In the genomic region with DNA sequence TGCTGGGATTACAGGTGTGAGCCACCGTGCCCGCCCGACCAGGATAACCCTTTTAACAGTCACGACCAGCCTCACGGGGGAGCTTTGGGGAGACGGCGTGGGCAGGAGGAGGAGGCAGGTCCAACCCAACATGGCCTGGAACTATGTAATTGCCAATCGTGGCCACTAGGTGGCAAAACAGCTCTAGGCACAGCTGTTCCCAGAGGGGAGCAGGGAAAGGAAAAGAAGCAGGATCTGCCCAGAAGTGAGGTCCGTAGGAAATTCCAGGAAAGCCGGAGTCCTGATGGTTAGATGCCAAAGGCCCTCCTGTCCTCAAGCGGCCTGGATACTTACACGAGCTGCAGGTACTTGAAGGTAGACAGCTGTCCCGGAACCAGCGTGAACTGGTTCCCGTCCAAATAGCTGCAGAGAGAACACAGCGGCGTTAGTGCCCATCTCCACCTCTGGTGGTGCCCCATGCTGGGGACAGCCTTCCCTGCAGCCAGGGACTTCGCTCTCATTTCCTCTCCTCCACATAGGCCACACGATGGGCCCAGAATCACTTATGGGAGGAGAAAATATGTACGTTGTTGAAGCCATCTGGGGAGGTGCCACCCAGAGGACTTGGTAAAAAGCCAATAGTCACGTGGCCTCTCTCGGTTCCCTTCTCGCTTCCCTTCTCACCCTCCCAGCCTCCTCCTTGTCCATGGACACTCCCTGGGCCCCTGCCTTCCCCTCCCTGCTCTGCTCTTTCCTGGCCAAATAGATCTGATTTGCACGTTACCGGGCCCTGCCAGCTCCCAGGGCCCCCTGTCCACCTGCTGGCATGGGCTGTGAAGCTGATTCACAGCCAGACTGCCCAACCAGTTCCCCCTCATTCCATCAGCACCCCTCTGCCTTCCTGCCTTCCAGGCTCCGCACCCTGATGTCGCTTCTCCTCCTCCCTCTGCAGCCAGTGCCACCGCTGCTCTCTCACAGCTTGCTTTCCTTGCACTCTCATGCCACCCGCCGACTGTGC, we compare ENCODE assay signal across 8 cellular contexts.
DNase-seq lines count a peak whose midpoint lies in the region; ATAC-seq and TF ChIP-seq lines count a peak whose summit lies in the region.

No MANE protein-coding gene starts in this region.

- TF ChIP-seq CTCF in HFF-Myc (IDR thresholded peaks at IDR 0.05; ENCODE audit: low read depth, low read length, missing control alignments): peak; percentile 93
- TF ChIP-seq CTCF in ascending aorta (IDR thresholded peaks at IDR 0.05): peak; percentile 78 to 90 (median 87)
- TF ChIP-seq CTCF in sigmoid colon (IDR thresholded peaks at IDR 0.05): peak; percentile 73 to 86 (median 80)

- TF ChIP-seq POLR2A in sigmoid colon (IDR thresholded peaks at IDR 0.05): no peak

- H3K4me1 Mint-ChIP-seq in T-helper 1 cell treated with Interleukin-12 subunit alpha and Interleukin-12 subunit beta and Interleukin-4 antibody, amounts not matched to agents 30 μg/mL and 1 μg/mL, for 36 hours (ENCODE audit: low read depth): peaks cover 8% of the 10 kb centered on the region

- H3K36me3 ChIP-seq in ascending aorta (no peaks in the 10 kb centered on the region), sigmoid colon (no peaks in the 10 kb centered on the region)

- DNase-seq in EH (ENCODE audit: low read depth): peak; percentile 80
- no peak for DNase-seq in HFF-Myc (ENCODE audit: extremely low read depth, low read depth)
- peak; percentile 26 for DNase-seq in NCI-H1436 treated with DMSO at 0.1 percent for 48 hours (lab: John Stamatoyannopoulos, UW)
- peak in 1 of 2 donors; percentile 87 for DNase-seq in ascending aorta (ENCODE audit: low spot score in 2 of 2)
- DNase-seq in hypothalamus (lab: John Stamatoyannopoulos, UW): peak in 49 of 51 donors; percentile 5 to 83 (median 52)
- DNase-seq in sigmoid colon: peak; percentile 88

- H3K27me3 Mint-ChIP-seq in T-helper 1 cell treated with Interleukin-12 subunit alpha and Interleukin-12 subunit beta and Interleukin-4 antibody, amounts not matched to agents 30 μg/mL and 1 μg/mL, for 36 hours (ENCODE audit: low read depth): peaks cover 5% of the 10 kb centered on the region

- H3K27ac Mint-ChIP-seq in T-helper 1 cell treated with Interleukin-12 subunit alpha and Interleukin-12 subunit beta and Interleukin-4 antibody, amounts not matched to agents 30 μg/mL and 1 μg/mL, for 36 hours: no peak overlapping the region

- H3K4me3 ChIP-seq in HFF-Myc (replicated peaks; ENCODE audit: low read depth, low read length): peak overlapping the region; percentile 31
- H3K4me3 ChIP-seq in ascending aorta: peak overlapping the region; percentile 44 to 63
- peak overlapping the region in 3 of 4 donors; percentile 27 to 49 (median 48) for H3K4me3 ChIP-seq in sigmoid colon

- H3K4me3 Mint-ChIP-seq in T-helper 1 cell treated with Interleukin-12 subunit alpha and Interleukin-12 subunit beta and Interleukin-4 antibody, amounts not matched to agents 30 μg/mL and 1 μg/mL, for 36 hours: peak overlapping the region; percentile 33

- no peak for ATAC-seq in HG02852 (IDR thresholded peaks at IDR 0.05; ENCODE audit: unreplicated experiment)

- 11 to 24% methylated on average over 30 of the region's 30 CpGs for WGBS in sigmoid colon, 2 donors

- TF ChIP-seq EP300 in sigmoid colon (IDR thresholded peaks at IDR 0.05): no peak

- intact Hi-C loops in ascending aorta (cut with DNase I): loop anchor here (5.0 kb wide), 1 partner anchor 125 kb away; no protein-coding TSS in a partner anchor
- intact Hi-C loops in sigmoid colon (cut with DNase I): loop anchor here (5.0 kb wide), 1 partner anchor 660 kb away; no protein-coding TSS in a partner anchor

- H3K9me3 ChIP-seq in ascending aorta: no peaks in the 10 kb centered on the region
- H3K9me3 ChIP-seq in sigmoid colon: no peaks in the 10 kb centered on the region

- H3K27ac ChIP-seq in ascending aorta (no peak overlapping the region), sigmoid colon (peak overlapping the region in 2 of 4 donors; percentile 10 to 39)

- no peaks in the 10 kb centered on the region for H3K27me3 ChIP-seq in ascending aorta
- H3K27me3 ChIP-seq in sigmoid colon: no peaks in the 10 kb centered on the region

- no peaks in the 10 kb centered on the region for H3K4me1 ChIP-seq in ascending aorta
- H3K4me1 ChIP-seq in sigmoid colon: peaks cover 0 to 12% (median 9%) of the 10 kb centered on the region in 4 donors

- no peaks in the 10 kb centered on the region for H3K9me3 Mint-ChIP-seq in T-helper 1 cell treated with Interleukin-12 subunit alpha and Interleukin-12 subunit beta and Interleukin-4 antibody, amounts not matched to agents 30 μg/mL and 1 μg/mL, for 36 hours

- H3K36me3 Mint-ChIP-seq in T-helper 1 cell treated with Interleukin-12 subunit alpha and Interleukin-12 subunit beta and Interleukin-4 antibody, amounts not matched to agents 30 μg/mL and 1 μg/mL, for 36 hours (ENCODE audit: low read depth): no peaks in the 10 kb centered on the region
